ENCODE assay signal across 9 cellular contexts in genomic region chr14:94564381-94564780, GRCh38. TPM values are rescaled to one million over a fixed set of nuclear protein-coding genes. Genes with fewer than 3 reads are reported as not detected.
"Had no signal": no experiment of that assay in that cellular context is flagged by ENCODE, and none has a peak within 500 bp of the region (broad histone marks: within the 10 kb centered on the region; RNA-seq: fewer than 3 reads in every experiment).

No MANE protein-coding gene starts in this region.

- H3K4me2 ChIP-seq: GM23338 had no signal

- FAIRE-seq: H1, H54, HTR-8/SVneo had no signal

- H2AFZ ChIP-seq: GM23338 had no signal

- ATAC-seq: GM23338 had no signal

- H3K4me3 ChIP-seq: GM23338 had no signal

- DNase-seq: H9, HCEC 1CT, KG1 had no signal

RNA-seq across cellular contexts. Expression of gene SERPINA4, which starts 3.1 kb away (rescaled TPM):
- total RNA-seq: GM23338, H1, H9 had no signal
- polyA plus RNA-seq: GM23338, H1, IgD-negative memory B cell had no signal

RNA-seq across cellular contexts. Expression of gene SERPINA5, which starts 16.8 kb away (rescaled TPM):
- polyA plus RNA-seq: IgD-negative memory B cell had no signal

RNA-seq across cellular contexts. Expression of gene SERPINA3, which starts 47.8 kb away (rescaled TPM):
- total RNA-seq: GM23338, H1, H9 had no signal
- polyA plus RNA-seq: GM23338, H1, IgD-negative memory B cell had no signal

RNA-seq across cellular contexts. Expression of gene SERPINA12, which starts 55.1 kb away (rescaled TPM):
- total RNA-seq: GM23338, H1, H9, HT-29 had no signal
- polyA plus RNA-seq: GM23338, H1, IgD-negative memory B cell had no signal
